Comparison of ENCODE assay signal across 7 cellular contexts in the genomic region with DNA sequence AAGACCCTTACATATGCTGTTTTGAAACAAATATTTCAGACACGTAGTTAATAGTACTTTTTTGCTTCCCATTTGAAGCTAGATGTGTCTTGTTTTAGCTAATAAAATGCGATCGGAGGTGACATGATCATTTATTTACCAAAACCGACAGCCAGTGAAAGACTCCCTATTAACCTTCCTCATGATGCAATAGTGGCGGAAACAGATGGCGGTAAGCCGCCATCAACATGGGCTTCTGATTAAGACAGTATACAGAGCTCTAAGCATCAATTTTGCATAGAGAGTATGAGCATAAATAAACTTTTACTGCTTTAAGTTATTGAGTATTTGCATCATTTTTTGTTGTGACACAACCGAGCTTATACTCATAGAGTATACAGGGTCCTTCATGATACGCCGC.
"Had no signal": no experiment of that assay in that cellular context is flagged by ENCODE, and none has a peak within 500 bp of the region (broad histone marks: within the 10 kb centered on the region; RNA-seq: fewer than 3 reads in every experiment).

No MANE protein-coding gene starts in this region.

- ATAC-seq: HepG2 had no signal

- DNase-seq: IMR-90, KBM-7, KG1 had no signal

- H3K27ac ChIP-seq: HL-60, KMS-11 had no signal

- FAIRE-seq: HepG2, HTR-8/SVneo had no signal

- H3K4me2 ChIP-seq: KMS-11 had no signal

- H3K9ac ChIP-seq: KMS-11 had no signal
